Comparison of ENCODE assay signal across 14 cellular contexts in genomic region chr7:51161937-51162336, GRCh38.
"Had no signal": no experiment of that assay in that cellular context is flagged by ENCODE, and none has a peak within 500 bp of the region (broad histone marks: within the 10 kb centered on the region; RNA-seq: fewer than 3 reads in every experiment).

No MANE protein-coding gene starts in this region.

- H3K9me3 ChIP-seq: left lung, mucosa of descending colon, ovary, tibial nerve, vagina had no signal

- H3K27me3 ChIP-seq: left lung, ovary, tibial nerve, vagina had no signal

- DNase-seq: kidney had no signal

- H3K9me3 Mint-ChIP-seq: immature natural killer cell; naive thymus-derived CD4-positive, alpha-beta T cell; natural killer cell treated with Interleukin-12 subunit alpha and Interleukin-12 subunit beta and Interleukin-15 and Interleukin-18, amount 100 ng/mL, for 72 hours; stimulated activated naive CD8-positive, alpha-beta T cell treated with anti-CD3 and anti-CD28 coated beads, Interleukin-15, Interleukin-2, amounts not matched to agents 100 ng/mL and 50 ng/mL, for 24 hours; type B pancreatic cell had no signal

- H3K4me1 Mint-ChIP-seq: immature natural killer cell had no signal

- H3K27ac ChIP-seq: left lung, ovary, skin epidermis, tibial nerve, vagina had no signal

- H3K4me3 Mint-ChIP-seq: immature natural killer cell; natural killer cell treated with Interleukin-12 subunit alpha and Interleukin-12 subunit beta and Interleukin-15 and Interleukin-18, amount 100 ng/mL, for 72 hours; stimulated activated naive CD8-positive, alpha-beta T cell treated with anti-CD3 and anti-CD28 coated beads, Interleukin-15, Interleukin-2, amounts not matched to agents 100 ng/mL and 50 ng/mL, for 24 hours; type B pancreatic cell had no signal

- H3K27ac Mint-ChIP-seq: immature natural killer cell; naive thymus-derived CD4-positive, alpha-beta T cell; natural killer cell treated with Interleukin-12 subunit alpha and Interleukin-12 subunit beta and Interleukin-15 and Interleukin-18, amount 100 ng/mL, for 72 hours; progenitor cell of endocrine pancreas; stimulated activated naive CD8-positive, alpha-beta T cell treated with anti-CD3 and anti-CD28 coated beads, Interleukin-15, Interleukin-2, amounts not matched to agents 100 ng/mL and 50 ng/mL, for 24 hours had no signal

- H3K36me3 ChIP-seq: left lung, ovary, tibial nerve, vagina had no signal

- H3K36me3 Mint-ChIP-seq: immature natural killer cell; naive thymus-derived CD4-positive, alpha-beta T cell; natural killer cell treated with Interleukin-12 subunit alpha and Interleukin-12 subunit beta and Interleukin-15 and Interleukin-18, amount 100 ng/mL, for 72 hours; type B pancreatic cell had no signal

- H3K4me3 ChIP-seq: left lung, lung, mucosa of descending colon, ovary, skin epidermis, tibial nerve, vagina had no signal

- H3K27me3 Mint-ChIP-seq: progenitor cell of endocrine pancreas, type B pancreatic cell had no signal
